Comparison of ENCODE assay signal across 22 cellular contexts in the genomic region with DNA sequence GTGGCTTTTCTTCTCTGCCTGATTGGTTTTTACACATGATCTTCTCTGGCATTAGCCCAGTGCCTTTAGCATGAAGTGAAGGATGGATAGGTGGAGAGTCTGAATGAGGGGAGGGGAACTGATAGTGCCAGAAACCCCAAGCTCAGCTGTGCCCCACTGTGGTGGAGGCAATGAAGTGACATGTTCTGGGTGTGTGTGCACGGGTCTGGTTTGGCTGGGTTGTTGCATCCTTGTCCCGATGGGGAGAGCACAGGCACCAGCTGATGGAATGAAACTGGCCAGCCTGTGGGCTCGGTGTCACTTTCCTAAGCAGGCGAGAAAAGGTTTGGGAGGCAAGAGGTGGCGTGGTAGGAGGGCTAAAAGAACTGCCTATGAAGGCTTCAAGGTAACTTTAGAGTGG.
A peak's percentile ranks its signal among the peaks of the same experiment; 100 is the strongest.
DNase-seq lines count a peak whose midpoint lies in the region; ATAC-seq and TF ChIP-seq lines count a peak whose summit lies in the region.
"Had no signal": no experiment of that assay in that cellular context is flagged by ENCODE, and none has a peak within 500 bp of the region (broad histone marks: within the 10 kb centered on the region; RNA-seq: fewer than 3 reads in every experiment).

No MANE protein-coding gene starts in this region.

- TF ChIP-seq POLR2A in transverse colon (IDR thresholded peaks at IDR 0.05): no peak
- no peak for TF ChIP-seq POLR2A in ovary (IDR thresholded peaks at IDR 0.05)

- intact Hi-C loops in transverse colon (cut with DNase I; ENCODE audit: low total_unique reads): no loop called here
- intact Hi-C loops in Calu3 (cut with micrococcal nuclease; ENCODE audit: unreplicated experiment): no loop called here
- intact Hi-C loops in ovary (cut with DNase I): no loop called here

- 70 to 95% methylated on average over 4 to 5 of the region's 5 CpGs for WGBS in transverse colon (ENCODE audit: low coverage in 1 of 2), 2 donors
- WGBS in ovary, 3 donors: 83 to 95% (median 86%) methylated on average over 5 of the region's 5 CpGs

- H3K4me1 Mint-ChIP-seq in WTC11: peaks cover 3% of the 10 kb centered on the region; the same call in 1 of the 2 replicates
- H3K4me1 Mint-ChIP-seq in Calu3 (ENCODE audit: low read depth, unreplicated experiment): no peaks in the 10 kb centered on the region
- H3K4me1 Mint-ChIP-seq: activated CD4-positive, alpha-beta memory T cell treated with anti-CD3 and anti-CD28 coated beads, Interleukin-2, amount 10 ng/mL, durations not matched to agents 7 days and 5 days; activated naive CD4-positive, alpha-beta T cell treated with anti-CD3 and anti-CD28 coated beads, Interleukin-2, amount 50 U/mL, for 24 hours; naive B cell; T-helper 17 cell had no signal

- POLR2A ChIA-PET in WTC11 (lab: Charles Lee): no interaction called here

- ATAC-seq in WTC11: peak; percentile 68
- ATAC-seq: T-helper 17 cell had no signal

- H3K27me3 ChIP-seq in transverse colon (no peaks in the 10 kb centered on the region), ovary (no peaks in the 10 kb centered on the region)
- H3K27me3 ChIP-seq: MG63, SJSA1, suprapubic skin had no signal

- peak; percentile 39 for DNase-seq in SIG-M5 treated with dmso at 0.1 percent for 504 hours (lab: John Stamatoyannopoulos, UW; ENCODE audit: unreplicated experiment)
- no peak for DNase-seq in SIG-M5 (lab: John Stamatoyannopoulos, UW)
- DNase-seq in WTC11 (ENCODE audit: low spot score): peak; percentile 30
- DNase-seq in iPS-NIHi7 (ENCODE audit: extremely low spot score): peak; percentile 37
- no peak for DNase-seq in transverse colon
- DNase-seq in Calu3: no peak
- no peak for DNase-seq in ecto neural progenitor cell (ENCODE audit: low spot score)
- DNase-seq in ovary: no peak
- DNase-seq: activated CD4-positive, alpha-beta memory T cell treated with anti-CD3 and anti-CD28 coated beads, Interleukin-2, amount 10 ng/mL, durations not matched to agents 7 days and 5 days; activated T-cell treated with anti-CD3 and anti-CD28 coated beads, Interleukin-2, amount 50 U/mL, for 48 hours; foreskin fibroblast; GDM1; MG63; naive B cell; NCI-H187 treated with DMSO at 0.1 percent for 48 hours; stimulated activated CD8-positive, alpha-beta memory T cell treated with anti-CD3 and anti-CD28 coated beads, Interleukin-4, amount 100 ng/mL, for 48 hours; T-helper 17 cell had no signal

- no peak overlapping the region for H3K27ac Mint-ChIP-seq in WTC11
- H3K27ac Mint-ChIP-seq in Calu3 (ENCODE audit: unreplicated experiment): no peak overlapping the region
- H3K27ac Mint-ChIP-seq: activated CD4-positive, alpha-beta memory T cell treated with anti-CD3 and anti-CD28 coated beads, Interleukin-2, amount 10 ng/mL, durations not matched to agents 7 days and 5 days; activated naive CD4-positive, alpha-beta T cell treated with anti-CD3 and anti-CD28 coated beads, Interleukin-2, amount 50 U/mL, for 24 hours; naive B cell; T-helper 17 cell had no signal

- no peak overlapping the region for H3K4me3 ChIP-seq in transverse colon
- H3K4me3 ChIP-seq in ovary: no peak overlapping the region
- H3K4me3 ChIP-seq: MG63, SJSA1, skin epidermis, suprapubic skin had no signal

- H3K36me3 ChIP-seq in transverse colon: no peaks in the 10 kb centered on the region
- no peaks in the 10 kb centered on the region for H3K36me3 ChIP-seq in ovary
- H3K36me3 ChIP-seq: MG63, suprapubic skin had no signal

- H3K27me3 Mint-ChIP-seq in WTC11 (ENCODE audit: low read depth) (no peaks in the 10 kb centered on the region), Calu3 (ENCODE audit: unreplicated experiment) (peaks cover 57% of the 10 kb centered on the region)
- H3K27me3 Mint-ChIP-seq: activated naive CD4-positive, alpha-beta T cell treated with anti-CD3 and anti-CD28 coated beads, Interleukin-2, amount 50 U/mL, for 24 hours had no signal

- CTCF ChIA-PET in WTC11 (lab: Charles Lee) (interaction anchor here (0.8 to 1.5 kb wide), 4 partner anchors 21 to 164 kb away, joined by 3 to 6 read pairs (median 4); no protein-coding TSS in a partner anchor), Calu3 (lab: Charles Lee) (no interaction called here)

- no peaks in the 10 kb centered on the region for H3K36me3 Mint-ChIP-seq in WTC11
- H3K36me3 Mint-ChIP-seq in Calu3 (ENCODE audit: insufficient read depth, unreplicated experiment): no peaks in the 10 kb centered on the region
- H3K36me3 Mint-ChIP-seq: activated naive CD4-positive, alpha-beta T cell treated with anti-CD3 and anti-CD28 coated beads, Interleukin-2, amount 50 U/mL, for 24 hours; naive B cell had no signal

- in situ Hi-C loops in transverse colon (cut with MboI; ENCODE audit: low pct_ligation_motif_present in 1 of 4, low pct_unique_long_range_greater_than_20kb in 1 of 4, low sequenced_read_pairs in 3 of 4): no loop called here

- H3K9me3 Mint-ChIP-seq in WTC11 (no peaks in the 10 kb centered on the region), Calu3 (ENCODE audit: low read depth, unreplicated experiment) (no peaks in the 10 kb centered on the region)
- H3K9me3 Mint-ChIP-seq: activated CD4-positive, alpha-beta memory T cell treated with anti-CD3 and anti-CD28 coated beads, Interleukin-2, amount 10 ng/mL, durations not matched to agents 7 days and 5 days; activated naive CD4-positive, alpha-beta T cell treated with anti-CD3 and anti-CD28 coated beads, Interleukin-2, amount 50 U/mL, for 24 hours; naive B cell had no signal

- H3K4me1 ChIP-seq in transverse colon (peaks cover 0 to 22% (median 6%) of the 10 kb centered on the region in 4 donors), ovary (ENCODE audit: insufficient read depth) (peaks cover 6% of the 10 kb centered on the region)
- H3K4me1 ChIP-seq: parathyroid adenoma, suprapubic skin had no signal

- no peak for TF ChIP-seq EP300 in transverse colon (IDR thresholded peaks at IDR 0.05; ENCODE audit: low read depth)
- TF ChIP-seq EP300 in ovary (IDR thresholded peaks at IDR 0.05): no peak

- H3K27ac ChIP-seq in transverse colon (peak overlapping the region in 3 of 4 donors; percentile 66 to 75 (median 75)), ovary (no peak overlapping the region)
- H3K27ac ChIP-seq: parathyroid adenoma, SJSA1, skin epidermis, suprapubic skin had no signal

- H3K4me3 Mint-ChIP-seq in WTC11 (no peak overlapping the region), Calu3 (ENCODE audit: low read depth, unreplicated experiment) (no peak overlapping the region)
- H3K4me3 Mint-ChIP-seq: activated CD4-positive, alpha-beta memory T cell treated with anti-CD3 and anti-CD28 coated beads, Interleukin-2, amount 10 ng/mL, durations not matched to agents 7 days and 5 days; activated naive CD4-positive, alpha-beta T cell treated with anti-CD3 and anti-CD28 coated beads, Interleukin-2, amount 50 U/mL, for 24 hours; naive B cell; T-helper 17 cell had no signal

- no TSS peak for BruUV-seq in Calu3 (replicated peaks; lab: Mats Ljungman, UMichigan)

- TF ChIP-seq CTCF in WTC11 (IDR thresholded peaks at IDR 0.05) (no peak), transverse colon (IDR thresholded peaks at IDR 0.05) (no peak), Calu3 (IDR thresholded peaks at IDR 0.05; ENCODE audit: unreplicated experiment) (no peak), ovary (IDR thresholded peaks at IDR 0.05) (no peak)

- no peaks in the 10 kb centered on the region for H3K9me3 ChIP-seq in transverse colon
- no peaks in the 10 kb centered on the region for H3K9me3 ChIP-seq in ovary
- H3K9me3 ChIP-seq: MG63, SJSA1, suprapubic skin had no signal

TF ChIP-seq in WTC11, 78 proteins besides CTCF, POLR2A, EP300 and RAD21 (continues in another document):
- TF ChIP-seq NR3C1 (CRISPR knock-in tag; conservative IDR thresholded peaks at IDR 0.05; ENCODE audit: low read depth) (no peak), EMX1 (CRISPR knock-in tag; IDR thresholded peaks at IDR 0.05) (no peak), ZNF396 (CRISPR knock-in tag; IDR thresholded peaks at IDR 0.05; ENCODE audit: borderline replicate concordance) (no peak), NFE2L1 (CRISPR knock-in tag; IDR thresholded peaks at IDR 0.05) (no peak), TP53 (CRISPR knock-in tag; IDR thresholded peaks at IDR 0.05) (no peak)
- TF ChIP-seq, protein P1, sequence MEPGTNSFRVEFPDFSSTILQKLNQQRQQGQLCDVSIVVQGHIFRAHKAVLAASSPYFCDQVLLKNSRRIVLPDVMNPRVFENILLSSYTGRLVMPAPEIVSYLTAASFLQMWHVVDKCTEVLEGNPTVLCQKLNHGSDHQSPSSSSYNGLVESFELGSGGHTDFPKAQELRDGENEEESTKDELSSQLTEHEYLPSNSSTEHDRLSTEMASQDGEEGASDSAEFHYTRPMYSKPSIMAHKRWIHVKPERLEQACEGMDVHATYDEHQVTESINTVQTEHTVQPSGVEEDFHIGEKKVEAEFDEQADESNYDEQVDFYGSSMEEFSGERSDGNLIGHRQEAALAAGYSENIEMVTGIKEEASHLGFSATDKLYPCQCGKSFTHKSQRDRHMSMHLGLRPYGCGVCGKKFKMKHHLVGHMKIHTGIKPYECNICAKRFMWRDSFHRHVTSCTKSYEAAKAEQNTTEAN (CRISPR knock-in tag; IDR thresholded peaks at IDR 0.05): no peak
- TF ChIP-seq, protein P2, sequence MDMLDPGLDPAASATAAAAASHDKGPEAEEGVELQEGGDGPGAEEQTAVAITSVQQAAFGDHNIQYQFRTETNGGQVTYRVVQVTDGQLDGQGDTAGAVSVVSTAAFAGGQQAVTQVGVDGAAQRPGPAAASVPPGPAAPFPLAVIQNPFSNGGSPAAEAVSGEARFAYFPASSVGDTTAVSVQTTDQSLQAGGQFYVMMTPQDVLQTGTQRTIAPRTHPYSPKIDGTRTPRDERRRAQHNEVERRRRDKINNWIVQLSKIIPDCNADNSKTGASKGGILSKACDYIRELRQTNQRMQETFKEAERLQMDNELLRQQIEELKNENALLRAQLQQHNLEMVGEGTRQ (CRISPR knock-in tag; IDR thresholded peaks at IDR 0.05): no peak

Comparison
In these comparisons a context has a peak if more than half of its experiments do, and no peak if none do; other contexts are left out.
1. DNase-seq: peak in SIG-M5 treated with dmso at 0.1 percent for 504 hours (single experiment), WTC11 (single experiment) and iPS-NIHi7 (single experiment); none in SIG-M5 (single experiment), transverse colon (single experiment), Calu3 (single experiment), ecto neural progenitor cell (single experiment) and ovary (0 of 5).
2. H3K27ac ChIP-seq: peak in transverse colon (3 of 4); none in ovary (0 of 2).